In the genomic region with DNA sequence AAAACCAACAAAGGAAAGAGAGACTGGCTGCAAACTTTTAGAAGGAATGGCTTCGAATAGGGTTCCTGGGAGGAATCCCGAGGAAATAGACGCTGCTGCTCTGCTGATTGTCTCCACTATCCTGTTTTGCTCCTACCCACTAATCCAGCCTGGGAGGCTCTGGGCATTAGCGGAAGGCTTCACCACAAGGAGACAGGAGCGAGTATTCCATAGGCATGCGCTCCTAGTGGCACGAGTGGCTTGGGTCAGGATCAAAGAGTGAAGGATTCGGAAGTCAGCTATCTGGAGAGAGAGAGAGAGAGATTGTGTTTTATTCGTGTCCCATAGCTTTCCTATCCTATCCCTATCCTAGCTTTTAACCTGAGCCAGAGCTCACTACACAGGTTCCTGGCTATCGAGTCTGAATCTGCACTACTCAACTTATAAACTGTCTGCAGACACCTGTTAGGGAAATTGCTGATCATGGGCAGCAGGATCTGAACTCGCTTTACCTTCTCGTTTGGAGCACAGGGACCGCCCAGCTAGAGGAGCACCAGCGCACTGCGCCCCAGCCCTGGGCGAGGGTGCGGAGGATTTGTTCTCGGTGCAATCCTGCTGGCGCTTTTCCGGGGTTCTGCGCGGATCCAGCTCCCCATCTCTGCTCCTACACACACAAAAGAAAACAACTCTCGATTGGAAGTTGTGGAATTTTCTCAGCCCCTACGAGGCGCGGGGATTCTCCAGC, we compare ENCODE assay signal across 9 cellular contexts. TPM values are rescaled to one million over a fixed set of nuclear protein-coding genes. Genes with fewer than 3 reads are reported as not detected.
A peak's percentile ranks its signal among the peaks of the same experiment; 100 is the strongest.
DNase-seq lines count a peak whose midpoint lies in the region; ATAC-seq and TF ChIP-seq lines count a peak whose summit lies in the region.
"Had no signal": no experiment of that assay in that cellular context is flagged by ENCODE, and none has a peak within 500 bp of the region (broad histone marks: within the 10 kb centered on the region; RNA-seq: fewer than 3 reads in every experiment).

No MANE protein-coding gene starts in this region.

- H3K27me3 ChIP-seq in A673 (replicated peaks; ENCODE audit: insufficient read depth, low read depth, low read length, poor library complexity) (peaks cover 50% of the 10 kb centered on the region), gastrocnemius medialis (peaks cover 10 to 38% (median 31%) of the 10 kb centered on the region in 3 donors)
- H3K27me3 ChIP-seq: BLaER1 had no signal

- peak overlapping the region; percentile 33 for H3K4me3 ChIP-seq in A673 (ENCODE audit: low read depth, low read length, poor library complexity, severe bottlenecking)
- no peak overlapping the region for H3K4me3 ChIP-seq in epithelial cell of esophagus (ENCODE audit: low read length)
- H3K4me3 ChIP-seq in mucosa of descending colon: no peak overlapping the region
- peak overlapping the region in 1 of 4 donors; percentile 5 for H3K4me3 ChIP-seq in gastrocnemius medialis
- H3K4me3 ChIP-seq: BLaER1 had no signal

- BruUV-seq in A673 (replicated peaks; lab: Mats Ljungman, UMichigan): no TSS peak

- H3K9me3 ChIP-seq in A673 (ENCODE audit: low read depth, low read length, poor library complexity, severe bottlenecking) (no peaks in the 10 kb centered on the region), mucosa of descending colon (no peaks in the 10 kb centered on the region), gastrocnemius medialis (no peaks in the 10 kb centered on the region)

- no peaks in the 10 kb centered on the region for H3K36me3 ChIP-seq in A673 (ENCODE audit: insufficient read depth, low read length, poor library complexity, severe bottlenecking)
- no peaks in the 10 kb centered on the region for H3K36me3 ChIP-seq in mucosa of descending colon (ENCODE audit: low read depth)
- no peaks in the 10 kb centered on the region for H3K36me3 ChIP-seq in gastrocnemius medialis
- H3K36me3 ChIP-seq: BLaER1 had no signal

- TF ChIP-seq CTCF in A673 (conservative IDR thresholded peaks at IDR 0.05; ENCODE audit: low read depth, low read length): no peak
- peak; percentile 33 for TF ChIP-seq CTCF in epithelial cell of esophagus (IDR thresholded peaks at IDR 0.05; ENCODE audit: insufficient read depth, low read depth, low read length, missing control alignments)
- TF ChIP-seq CTCF in mucosa of descending colon (IDR thresholded peaks at IDR 0.05): no peak
- TF ChIP-seq CTCF in gastrocnemius medialis (IDR thresholded peaks at IDR 0.05 in 4 of 5, conservative IDR thresholded peaks at IDR 0.05 in 1 of 5): no peak

- peak; percentile 36 for ATAC-seq in mucosa of descending colon
- ATAC-seq in gastrocnemius medialis: no peak
- no peak for ATAC-seq in GM21390 (IDR thresholded peaks at IDR 0.05; ENCODE audit: unreplicated experiment)
- no peak for ATAC-seq in stimulated activated naive CD8-positive, alpha-beta T cell treated with anti-CD3 and anti-CD28 coated beads, Interleukin-15, Interleukin-2, amounts not matched to agents 100 U/mL and 50 U/mL, for 24 hours

- no peak overlapping the region for H3K27ac ChIP-seq in A673 (ENCODE audit: low read depth, low read length, poor library complexity, severe bottlenecking)
- H3K27ac ChIP-seq in gastrocnemius medialis: no peak overlapping the region
- H3K27ac ChIP-seq: BLaER1 had no signal

- no peak for TF ChIP-seq POLR2A in gastrocnemius medialis (IDR thresholded peaks at IDR 0.05)

- in situ Hi-C loops in gastrocnemius medialis (cut with MboI; ENCODE audit: low sequenced_read_pairs in 4 of 4): no loop called here

- H3K4me1 ChIP-seq in A673 (ENCODE audit: insufficient read depth, low read length, poor library complexity, severe bottlenecking): peaks cover 5% of the 10 kb centered on the region
- no peaks in the 10 kb centered on the region for H3K4me1 ChIP-seq in mucosa of descending colon (ENCODE audit: low read depth)
- H3K4me1 ChIP-seq in gastrocnemius medialis: no peaks in the 10 kb centered on the region
- H3K4me1 ChIP-seq: BLaER1 had no signal

- POLR2A ChIA-PET in A673 (lab: Charles Lee; ENCODE audit: low non-redundant PET): no interaction called here

- DNase-seq in A673 (ENCODE audit: low spot score): peak; percentile 7
- peak; percentile 0 for DNase-seq in NCI-H510A (lab: John Stamatoyannopoulos, UW)
- peak; percentile 8 for DNase-seq in epithelial cell of esophagus (ENCODE audit: low read depth)
- DNase-seq in mucosa of descending colon: peak in 2 of 3 donors; percentile 18 to 32
- no peak for DNase-seq in gastrocnemius medialis
- no peak for DNase-seq in NCI-H146 treated with DMSO at 0.1 percent for 48 hours (lab: John Stamatoyannopoulos, UW; ENCODE audit: unreplicated experiment)
- no peak for DNase-seq in stimulated activated naive CD8-positive, alpha-beta T cell treated with anti-CD3 and anti-CD28 coated beads, Interleukin-15, Interleukin-2, amounts not matched to agents 100 U/mL and 50 U/mL, for 24 hours

- intact Hi-C loops in A673 (cut with micrococcal nuclease; ENCODE audit: unreplicated experiment): no loop called here
- intact Hi-C loops in mucosa of descending colon (cut with DNase I, micrococcal nuclease): no loop called here
- intact Hi-C loops in gastrocnemius medialis (cut with DNase I; ENCODE audit: low total_unique reads): no loop called here

- CTCF ChIA-PET in A673 (lab: Charles Lee): interaction anchor here (0.9 kb wide), 1 partner anchor 14 kb away, joined by 3 read pairs; no protein-coding TSS in a partner anchor

RNA-seq across cellular contexts. Expression of gene NPY2R, which starts 0.7 kb away (rescaled TPM):
- not detected in 2 replicates for total RNA-seq in A673 (2021)
- total RNA-seq in mucosa of descending colon: 1 to 10 TPM in 2 of 3 donors, under 1 TPM in 1; 0.51 to 1.7 (median 1.4) TPM
- not detected for total RNA-seq in gastrocnemius medialis

Comparison
In these comparisons a context has a peak if more than half of its experiments do, and no peak if none do; other contexts are left out.
1. DNase-seq: peak in A673 (single experiment), NCI-H510A (single experiment), epithelial cell of esophagus (single experiment) and mucosa of descending colon (2 of 3); none in gastrocnemius medialis (0 of 2), NCI-H146 treated with DMSO at 0.1 percent for 48 hours (single experiment) and stimulated activated naive CD8-positive, alpha-beta T cell treated with anti-CD3 and anti-CD28 coated beads, Interleukin-15, Interleukin-2, amounts not matched to agents 100 U/mL and 50 U/mL, for 24 hours (single experiment).